8 cellular contexts compared by ENCODE assay signal in genomic region chr3:36993326-36994283, GRCh38. TPM values are rescaled to one million over a fixed set of nuclear protein-coding genes. Genes with fewer than 3 reads are reported as not detected.
DNase-seq lines count a peak whose midpoint lies in the region; ATAC-seq and TF ChIP-seq lines count a peak whose summit lies in the region.

TSS of gene MLH1 (plus strand) at chr3:36993518. CDS start at chr3:36993548, 30 bp downstream.

- H3K36me3 ChIP-seq in right lobe of liver = peaks cover 0 to 33% (median 3%) of the 10 kb centered on the region in 4 donors

- H3K27me3 ChIP-seq in right lobe of liver = no peaks in the 10 kb centered on the region

- H3K27ac ChIP-seq in right lobe of liver = peak within 1 kb of the TSS; percentile 98 to 99 (median 98)

- no peak for TF ChIP-seq CTCF in right lobe of liver (IDR thresholded peaks at IDR 0.05)

- intact Hi-C loops in right lobe of liver (cut with DNase I) = no loop called here

- peaks cover 0 to 36% (median 9%) of the 10 kb centered on the region in 4 donors for H3K4me1 ChIP-seq in right lobe of liver

- ATAC-seq in HG03342 (IDR thresholded peaks at IDR 0.05; ENCODE audit: unreplicated experiment) = peak; percentile 90
- peak; percentile 90 to 93 for ATAC-seq in activated CD4-positive, CD25-positive, alpha-beta regulatory T cell treated with anti-CD3 and anti-CD28 coated beads, Interleukin-2, amount 50 U/mL, for 24 hours
- ATAC-seq in right lobe of liver = peak; percentile 87 to 93 (median 92)

- TF ChIP-seq POLR2A in right lobe of liver (IDR thresholded peaks at IDR 0.05) = peak; percentile 78

- H3K4me3 ChIP-seq in right lobe of liver = peak within 1 kb of the TSS; percentile 48 to 69 (median 63)

- peak; percentile 99 for DNase-seq in activated naive CD4-positive, alpha-beta T cell treated with Interleukin-2 at 50 U/mL for 16 hours
- no peak for DNase-seq in activated naive CD4-positive, alpha-beta T cell (lab: John Stamatoyannopoulos, UW)
- DNase-seq in dermis blood vessel endothelial cell (peak; percentile 100), right lobe of liver (peak; percentile 94 to 96 (median 95)), NOMO-1 treated with DMSO at 0.1 percent for 48 hours (lab: John Stamatoyannopoulos, UW; ENCODE audit: unreplicated experiment) (no peak)
- DNase-seq in stimulated activated CD4-positive, alpha-beta T cell treated with anti-CD3 and anti-CD28 coated beads, TNF-alpha, amount 100 ng/mL, for 1 hour (ENCODE audit: low read depth in 3 of 3, low spot score in 1 of 3) = peak; percentile 86 to 98 (median 98)

- WGBS in right lobe of liver (ENCODE audit: insufficient coverage, low coverage, low lambda C conversion rate, missing lambda C conversion rate) = under 1% methylated on average over 40 of the region's 47 CpGs

- H3K9me3 ChIP-seq in right lobe of liver = no peaks in the 10 kb centered on the region

RNA-seq across cellular contexts. Expression of gene MLH1, which starts in this region (rescaled TPM):
- 33.2 and 41.4 TPM in 2 replicates for total RNA-seq in dermis blood vessel endothelial cell
- total RNA-seq in right lobe of liver = 10 to 100 TPM; 13.1 to 23.2 (median 15.3) TPM

Comparison
In these comparisons a context has a peak if more than half of its experiments do, and no peak if none do; other contexts are left out.
1. DNase-seq: peak in activated naive CD4-positive, alpha-beta T cell treated with Interleukin-2 at 50 U/mL for 16 hours (single experiment), dermis blood vessel endothelial cell (single experiment), right lobe of liver (3 of 3) and stimulated activated CD4-positive, alpha-beta T cell treated with anti-CD3 and anti-CD28 coated beads, TNF-alpha, amount 100 ng/mL, for 1 hour (3 of 3); none in activated naive CD4-positive, alpha-beta T cell (0 of 4) and NOMO-1 treated with DMSO at 0.1 percent for 48 hours (single experiment).
2. Peak in every context shown above with its lines, with median percentiles within 50 percentile points of each other: ATAC-seq.